ENCODE assay signal across 20 cellular contexts in genomic region chr17:55814377-55814776, GRCh38.
DNase-seq lines count a peak whose midpoint lies in the region; ATAC-seq, FAIRE-seq and TF ChIP-seq lines count a peak whose summit lies in the region.
"Had no signal": no experiment of that assay in that cellular context is flagged by ENCODE, and none has a peak within 500 bp of the region (broad histone marks: within the 10 kb centered on the region; RNA-seq: fewer than 3 reads in every experiment).

No MANE protein-coding gene starts in this region.

- H3K9me2 ChIP-seq in hepatocyte (replicated peaks; ENCODE audit: insufficient read depth) = no peaks in the 10 kb centered on the region

- no peak for ATAC-seq in HG02623 (IDR thresholded peaks at IDR 0.05; ENCODE audit: unreplicated experiment)
- ATAC-seq: activated naive CD4-positive, alpha-beta T cell treated with anti-CD3 and anti-CD28 coated beads, Interleukin-2, amount 50 U/mL, for 72 hours; GM23338; stimulated activated effector memory CD8-positive, alpha-beta T cell treated with anti-CD3 and anti-CD28 coated beads, Interleukin-12 subunit alpha, Interleukin-12 subunit beta, amount 100 ng/mL, for 72 hours had no signal

- H4K20me1 ChIP-seq in hepatocyte (ENCODE audit: insufficient read depth, poor library complexity, severe bottlenecking) = no peaks in the 10 kb centered on the region

- WGBS in hepatocyte (ENCODE audit: low lambda C conversion rate, missing lambda C conversion rate) = 71% methylated on average over 6 of the region's 6 CpGs

- no peaks in the 10 kb centered on the region for H3K79me2 ChIP-seq in hepatocyte

- DNase-seq in LHCN-M2 (ENCODE audit: low read depth) (peak; percentile 95), bronchial epithelial cell (ENCODE audit: low read depth) (no peak), hepatocyte (ENCODE audit: low spot score) (no peak), NCI-H2107 (lab: John Stamatoyannopoulos, UW) (no peak)
- DNase-seq in activated T-cell treated with anti-CD3 and anti-CD28 coated beads, Interleukin-2, amount 50 U/mL, for 48 hours = no peak
- DNase-seq: activated CD4-positive, alpha-beta memory T cell treated with anti-CD3 and anti-CD28 coated beads, Interleukin-2, amount 10 ng/mL, durations not matched to agents 7 days and 5 days; activated T-cell treated with anti-CD3 and anti-CD28 coated beads, Interleukin-2, amount 50 U/mL, for 24 hours; BE2C; hippocampal formation; kidney; NCI-H1436; NCI-H226; stimulated activated CD4-positive, alpha-beta T cell treated with anti-CD3 and anti-CD28 coated beads, Interleukin-12 subunit alpha, Interleukin-12 subunit beta, amount 100 ng/mL, for 4 hours; WERI-Rb-1 had no signal

- H2AFZ ChIP-seq in hepatocyte = no peak overlapping the region
- H2AFZ ChIP-seq: GM23338 had no signal

- TF ChIP-seq CTCF in bronchial epithelial cell (IDR thresholded peaks at IDR 0.05; ENCODE audit: insufficient read depth, low read length, severe bottlenecking) (no peak), hepatocyte (IDR thresholded peaks at IDR 0.05; ENCODE audit: poor library complexity) (no peak)

- H3K4me2 ChIP-seq in hepatocyte = no peak overlapping the region
- peak overlapping the region; percentile 7 for H3K4me2 ChIP-seq in skeletal muscle satellite cell (ENCODE audit: low read length)
- H3K4me2 ChIP-seq: GM23338 had no signal

- H3K27ac ChIP-seq in hepatocyte = peak overlapping the region; percentile 9
- H3K27ac ChIP-seq: tibial nerve, WERI-Rb-1 had no signal

- H3K4me3 ChIP-seq in bronchial epithelial cell (ENCODE audit: low read depth, low read length) (no peak overlapping the region), hepatocyte (no peak overlapping the region), skeletal muscle satellite cell (ENCODE audit: low read length) (no peak overlapping the region)
- H3K4me3 ChIP-seq: GM23338, tibial nerve had no signal

- H3K27me3 ChIP-seq in bronchial epithelial cell (ENCODE audit: control insufficient read depth, insufficient read depth, low read length) (no peaks in the 10 kb centered on the region), hepatocyte (no peaks in the 10 kb centered on the region), skeletal muscle satellite cell (ENCODE audit: control insufficient read depth, insufficient read depth, low read length) (no peaks in the 10 kb centered on the region)
- H3K27me3 ChIP-seq: BE2C, tibial nerve had no signal

- no peaks in the 10 kb centered on the region for H3K4me1 ChIP-seq in hepatocyte (ENCODE audit: insufficient read depth)
- H3K4me1 ChIP-seq in skeletal muscle satellite cell (ENCODE audit: control insufficient read depth, insufficient read depth, low read length) = peaks cover 10% of the 10 kb centered on the region
- H3K4me1 ChIP-seq: BE2C, tibial nerve had no signal

- H3K9me3 ChIP-seq in hepatocyte (ENCODE audit: low read depth) (no peaks in the 10 kb centered on the region), skeletal muscle satellite cell (replicated peaks; ENCODE audit: low read length) (no peaks in the 10 kb centered on the region)
- H3K9me3 ChIP-seq: BE2C, tibial nerve had no signal

- peak; percentile 43 for FAIRE-seq in bronchial epithelial cell (lab: Jason Lieb, UNC)
- FAIRE-seq: kidney had no signal

- H3K36me3 ChIP-seq in bronchial epithelial cell (ENCODE audit: control insufficient read depth, insufficient read depth, low read length) (no peaks in the 10 kb centered on the region), hepatocyte (replicated peaks; ENCODE audit: insufficient read depth, low read depth) (no peaks in the 10 kb centered on the region), skeletal muscle satellite cell (ENCODE audit: insufficient read depth, low read length) (no peaks in the 10 kb centered on the region)
- H3K36me3 ChIP-seq: BE2C, tibial nerve, WERI-Rb-1 had no signal

- H3K9ac ChIP-seq in skeletal muscle satellite cell (ENCODE audit: low read depth, low read length) = no peak overlapping the region
